26 cellular contexts compared by ENCODE assay signal in the genomic region with DNA sequence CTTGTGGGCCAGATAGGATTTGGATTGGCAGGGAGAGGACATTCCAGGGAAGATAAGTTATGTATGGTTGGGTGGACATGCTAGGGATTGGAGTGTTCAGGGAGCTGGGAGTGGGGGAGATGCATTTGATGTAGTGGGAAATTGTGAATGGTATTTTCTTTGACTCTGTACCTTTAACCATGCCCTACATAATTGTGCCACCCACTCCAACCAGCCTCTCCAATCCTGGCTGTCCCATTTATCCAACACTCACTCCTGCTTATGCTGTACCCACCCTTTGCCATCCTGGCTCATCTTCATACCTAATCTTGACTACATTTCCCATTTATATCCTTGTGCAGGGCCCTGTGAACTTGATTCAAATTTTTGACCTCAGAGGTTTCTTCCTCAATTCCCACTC.
"Had no signal": no experiment of that assay in that cellular context is flagged by ENCODE, and none has a peak within 500 bp of the region (broad histone marks: within the 10 kb centered on the region; RNA-seq: fewer than 3 reads in every experiment).

No MANE protein-coding gene starts in this region.

- H3K9me3 Mint-ChIP-seq: mesothelial cell of epicardium; natural killer cell; stimulated activated effector memory CD8-positive, alpha-beta T cell treated with anti-CD3 and anti-CD28 coated beads, Interleukin-12 subunit alpha, Interleukin-12 subunit beta, amount 100 ng/mL, for 72 hours; stimulated activated naive CD8-positive, alpha-beta T cell treated with anti-CD3 and anti-CD28 coated beads, Interleukin-15, Interleukin-2, amounts not matched to agents 100 ng/mL and 50 ng/mL, for 24 hours had no signal

- H3K27me3 Mint-ChIP-seq: stimulated activated naive CD8-positive, alpha-beta T cell treated with anti-CD3 and anti-CD28 coated beads, Interleukin-15, Interleukin-2, amounts not matched to agents 100 ng/mL and 50 ng/mL, for 24 hours had no signal

- H3K4me3 Mint-ChIP-seq: mesothelial cell of epicardium; natural killer cell; neural crest cell; stimulated activated effector memory CD8-positive, alpha-beta T cell treated with anti-CD3 and anti-CD28 coated beads, Interleukin-12 subunit alpha, Interleukin-12 subunit beta, amount 100 ng/mL, for 72 hours; stimulated activated naive CD8-positive, alpha-beta T cell treated with anti-CD3 and anti-CD28 coated beads, Interleukin-15, Interleukin-2, amounts not matched to agents 100 ng/mL and 50 ng/mL, for 24 hours had no signal

- H3K27me3 ChIP-seq: hepatocyte, neutrophil, suprapubic skin, tibial artery, upper lobe of right lung had no signal

- H3K36me3 Mint-ChIP-seq: mesothelial cell of epicardium; naive B cell; natural killer cell; stimulated activated effector memory CD8-positive, alpha-beta T cell treated with anti-CD3 and anti-CD28 coated beads, Interleukin-12 subunit alpha, Interleukin-12 subunit beta, amount 100 ng/mL, for 72 hours had no signal

- H3K36me3 ChIP-seq: left ventricle myocardium inferior, neutrophil, spleen, suprapubic skin, thoracic aorta, tibial artery, upper lobe of right lung had no signal

- ATAC-seq: natural killer cell; psoas muscle; sciatic nerve; stimulated activated effector memory CD8-positive, alpha-beta T cell treated with anti-CD3 and anti-CD28 coated beads, Interleukin-12 subunit alpha, Interleukin-12 subunit beta, amount 100 ng/mL, for 72 hours; upper lobe of right lung had no signal

- H3K4me1 Mint-ChIP-seq: natural killer cell; stimulated activated effector memory CD8-positive, alpha-beta T cell treated with anti-CD3 and anti-CD28 coated beads, Interleukin-12 subunit alpha, Interleukin-12 subunit beta, amount 100 ng/mL, for 72 hours had no signal

- H3K9me3 ChIP-seq: left ventricle myocardium inferior, neutrophil, psoas muscle, spleen, suprapubic skin, thoracic aorta, tibial artery, upper lobe of right lung had no signal

- H3K4me3 ChIP-seq: hepatocyte, left ventricle myocardium inferior, lung, psoas muscle, spleen, suprapubic skin, thoracic aorta, tibial artery, upper lobe of right lung had no signal

- H3K27ac Mint-ChIP-seq: mesothelial cell of epicardium; natural killer cell; stimulated activated effector memory CD8-positive, alpha-beta T cell treated with anti-CD3 and anti-CD28 coated beads, Interleukin-12 subunit alpha, Interleukin-12 subunit beta, amount 100 ng/mL, for 72 hours; stimulated activated naive CD8-positive, alpha-beta T cell treated with anti-CD3 and anti-CD28 coated beads, Interleukin-15, Interleukin-2, amounts not matched to agents 100 ng/mL and 50 ng/mL, for 24 hours had no signal

- DNase-seq: islet precursor cell; left ventricle myocardium inferior; mesendoderm; naive B cell; natural killer cell; occipital lobe; psoas muscle; right cardiac atrium; small intestine; spleen; stimulated activated CD4-positive, alpha-beta T cell treated with anti-CD3 and anti-CD28 coated beads, Interleukin-4, amount 100 ng/mL, for 24 hours; stimulated activated naive CD4-positive, alpha-beta T cell; tibial artery; trophoblast cell; upper lobe of right lung had no signal

- FAIRE-seq: small intestine, urothelium cell line had no signal
